In genomic region chr9:136258786-136259516, GRCh38 we compare ENCODE assay signal across 34 cellular contexts. TPM values are rescaled to one million over a fixed set of nuclear protein-coding genes. Genes with fewer than 3 reads are reported as not detected.
"Had no signal": no experiment of that assay in that cellular context is flagged by ENCODE, and none has a peak within 500 bp of the region (broad histone marks: within the 10 kb centered on the region; RNA-seq: fewer than 3 reads in every experiment).

No MANE protein-coding gene starts in this region.

- H3K4me3 ChIP-seq: colonic mucosa, gastrocnemius medialis, heart left ventricle, hepatocyte, lung, mucosa of descending colon, smooth muscle cell, suprapubic skin, transverse colon, upper lobe of right lung, uterus had no signal

- H3K36me3 ChIP-seq: colonic mucosa, gastrocnemius medialis, heart left ventricle, suprapubic skin, transverse colon, upper lobe of right lung, uterus had no signal

- H3K9ac ChIP-seq: parathyroid adenoma had no signal

- ATAC-seq: esophagus mucosa, gastrocnemius medialis, heart left ventricle, left lobe of liver, mucosa of descending colon, sciatic nerve, upper lobe of right lung had no signal

- FAIRE-seq: islet of Langerhans had no signal

- H3K4me1 ChIP-seq: colonic mucosa, gastrocnemius medialis, parathyroid adenoma, transverse colon, upper lobe of right lung, uterus had no signal

- H3K4me2 ChIP-seq: hepatocyte, smooth muscle cell had no signal

- H3K27me3 ChIP-seq: colonic mucosa, hepatocyte, uterus had no signal

- H3K27ac ChIP-seq: colonic mucosa, epithelial cell of prostate, gastrocnemius medialis, heart left ventricle, hepatocyte, parathyroid adenoma, suprapubic skin, transverse colon, upper lobe of right lung, uterus had no signal

- H3K9me3 ChIP-seq: colonic mucosa, gastrocnemius medialis, heart left ventricle, mucosa of descending colon, suprapubic skin, transverse colon, upper lobe of right lung, uterus had no signal

- H3K79me2 ChIP-seq: hepatocyte, parathyroid adenoma had no signal

- DNase-seq: colonic mucosa; effector CD8-positive, alpha-beta T cell; endodermal cell; foreskin fibroblast; gastrocnemius medialis; kidney glomerular epithelial cell; mucosa of descending colon; naive B cell; stimulated activated CD4-positive, alpha-beta T cell treated with anti-CD3 and anti-CD28 coated beads, Interleukin-12 subunit alpha, Interleukin-12 subunit beta, amount 100 ng/mL, for 4 hours; stimulated activated CD4-positive, alpha-beta T cell treated with anti-CD3 and anti-CD28 coated beads, Interleukin-1b, Interleukin-23, amount 100 ng/mL, for 48 hours; stimulated activated CD4-positive, alpha-beta T cell treated with anti-CD3 and anti-CD28 coated beads, Interleukin-4, amount 100 ng/mL, for 1 hour; stimulated activated CD8-positive, alpha-beta memory T cell treated with anti-CD3 and anti-CD28 coated beads, Interleukin-4, amount 100 ng/mL, for 48 hours; stimulated activated naive CD4-positive, alpha-beta T cell; stimulated activated naive CD8-positive, alpha-beta T cell treated with anti-CD3 and anti-CD28 coated beads, Interleukin-15, amount 100 ng/mL, for 72 hours; transverse colon; upper lobe of right lung; uterus had no signal

- H2AFZ ChIP-seq: hepatocyte, parathyroid adenoma had no signal

RNA-seq across cellular contexts. Expression of gene CCDC187, which starts 44.9 kb away (rescaled TPM):
- total RNA-seq: esophagus mucosa; gastrocnemius medialis; glomerular endothelial cell; natural killer cell treated with Interleukin-12 subunit alpha and Interleukin-12 subunit beta and Interleukin-15 and Interleukin-18, amount 100 ng/mL, for 72 hours; osteoblast; smooth muscle cell had no signal
- polyA plus RNA-seq: heart left ventricle, liver had no signal

RNA-seq across cellular contexts. Expression of gene LHX3, which starts 54.0 kb away (rescaled TPM):
- total RNA-seq: colonic mucosa, endodermal cell, gastrocnemius medialis, glomerular endothelial cell, heart left ventricle, hepatocyte, left lobe of liver, liver, lung, mesothelial cell of epicardium, mucosa of descending colon, osteoblast, progenitor cell of endocrine pancreas, sciatic nerve, smooth muscle cell, transverse colon, upper lobe of right lung, uterus had no signal
- polyA plus RNA-seq: heart left ventricle, hepatocyte, liver, lung, smooth muscle cell had no signal
